Comparison of ENCODE assay signal across 24 cellular contexts in genomic region chr2:190446193-190446592, GRCh38. TPM values are rescaled to one million over a fixed set of nuclear protein-coding genes. Genes with fewer than 3 reads are reported as not detected.
DNase-seq lines count a peak whose midpoint lies in the region; TF ChIP-seq lines count a peak whose summit lies in the region.
"Had no signal": no experiment of that assay in that cellular context is flagged by ENCODE, and none has a peak within 500 bp of the region (broad histone marks: within the 10 kb centered on the region; RNA-seq: fewer than 3 reads in every experiment).

No MANE protein-coding gene starts in this region.

- 62 to 92% (median 71%) methylated on average over 2 of the region's 2 CpGs for WGBS in stomach, 5 donors

- H3K4me3 ChIP-seq in muscle layer of duodenum (ENCODE audit: low read depth in 1 of 2, low read length in 2 of 2) (no peak overlapping the region), stomach (no peak overlapping the region), brain microvascular endothelial cell (ENCODE audit: low read depth, low read length) (no peak overlapping the region)
- H3K4me3 ChIP-seq: BLaER1, lower lobe of right lung had no signal

- DNase-seq in G401 (ENCODE audit: low spot score) (peak; percentile 52), stomach (no peak), NAMALWA (ENCODE audit: low spot score) (no peak), AG20443 (ENCODE audit: low spot score) (no peak), brain microvascular endothelial cell (no peak)
- DNase-seq: activated CD4-positive, alpha-beta T cell treated with anti-CD3 and anti-CD28 coated beads for 4 hours; aorta; Caco-2; central memory CD4-positive, alpha-beta T cell; DMS79; foreskin fibroblast; GDM1; lower lobe of right lung; MV-4-11; NCI-H146; NCI-H2107; NCI-H345; retina; stimulated activated CD4-positive, alpha-beta T cell treated with anti-CD3 and anti-CD28 coated beads, Interleukin-2, amount 100 ng/mL, for 24 hours; stimulated activated naive CD8-positive, alpha-beta T cell treated with anti-CD3 and anti-CD28 coated beads, Interleukin-15, amount 100 ng/mL, for 72 hours had no signal

- H3K27ac ChIP-seq in angular gyrus (ENCODE audit: low read depth, low read length): peak overlapping the region; percentile 89
- peak overlapping the region; percentile 1 for H3K27ac ChIP-seq in muscle layer of duodenum (ENCODE audit: low read length)
- H3K27ac ChIP-seq in stomach: peak overlapping the region in 4 of 5 donors; percentile 3 to 36 (median 22)
- no peak overlapping the region for H3K27ac ChIP-seq in brain microvascular endothelial cell
- H3K27ac ChIP-seq: BLaER1, lower lobe of right lung, VCaP had no signal

- H3K27me3 ChIP-seq in muscle layer of duodenum (ENCODE audit: low read depth, low read length): no peaks in the 10 kb centered on the region
- no peaks in the 10 kb centered on the region for H3K27me3 ChIP-seq in stomach
- H3K27me3 ChIP-seq in brain microvascular endothelial cell (replicated peaks): no peaks in the 10 kb centered on the region
- H3K27me3 ChIP-seq: BLaER1 had no signal

- intact Hi-C loops in stomach (cut with DNase I; ENCODE audit: low total_unique reads): no loop called here

- in situ Hi-C loops in G401 (cut with HindIII; ENCODE audit: low sequenced_read_pairs) (no loop called here), brain microvascular endothelial cell (cut with HindIII; ENCODE audit: low pct_ligation_motif_present, low sequenced_read_pairs) (no loop called here)

- peaks cover 3 to 41% of the 10 kb centered on the region in 2 donors for H3K4me1 ChIP-seq in muscle layer of duodenum (ENCODE audit: control insufficient read depth in 1 of 2, insufficient read depth in 2 of 2, low read length in 2 of 2)
- H3K4me1 ChIP-seq in stomach: peaks cover 20 to 64% (median 40%) of the 10 kb centered on the region in 4 donors
- H3K4me1 ChIP-seq: BLaER1, Caco-2 had no signal

- no peaks in the 10 kb centered on the region for H3K9me3 ChIP-seq in muscle layer of duodenum (ENCODE audit: control insufficient read depth in 1 of 2, low read length in 2 of 2)
- no peaks in the 10 kb centered on the region for H3K9me3 ChIP-seq in stomach
- H3K9me3 ChIP-seq: BLaER1, Caco-2, lower lobe of right lung had no signal

- TF ChIP-seq POLR2A in stomach (IDR thresholded peaks at IDR 0.05): no peak

- TF ChIP-seq EP300 in stomach (IDR thresholded peaks at IDR 0.05): no peak

- no peak for TF ChIP-seq CTCF in stomach (IDR thresholded peaks at IDR 0.05)
- no peak for TF ChIP-seq CTCF in brain microvascular endothelial cell (IDR thresholded peaks at IDR 0.05; ENCODE audit: low read depth, low read length, missing control alignments)

- H3K36me3 ChIP-seq in muscle layer of duodenum (ENCODE audit: control insufficient read depth in 1 of 2, insufficient read depth in 2 of 2, low read length in 2 of 2) (no peaks in the 10 kb centered on the region), stomach (no peaks in the 10 kb centered on the region), brain microvascular endothelial cell (replicated peaks) (no peaks in the 10 kb centered on the region)
- H3K36me3 ChIP-seq: BLaER1, lower lobe of right lung had no signal

RNA-seq across cellular contexts. Expression of gene MFSD6, which starts 38.0 kb away (rescaled TPM):
- total RNA-seq in G401 (2014; rRNA removed; shearing (Covaris generic)): 0.71 TPM in 1 of 2 replicates, not detected in the other
- total RNA-seq in stomach: 100 to 1,000 TPM in 2 of 5 donors, 10 to 100 TPM in 3; 18.7 to 134 (median 63.5) TPM
- 10 to 100 TPM in 2 of 3 donors, 1 to 10 TPM in 1; 9.2 to 12.8 (median 12.4) TPM for polyA plus RNA-seq in stomach

Comparison
In these comparisons a context has a peak if more than half of its experiments do, and no peak if none do; other contexts are left out.
1. RNA of gene MFSD6, which starts 38.0 kb away (total RNA-seq): 18.7 to 134 TPM in stomach; 0.71 TPM in G401; every median in the first group is over 10 times any median in the second.